ENCODE assay signal across 7 cellular contexts in the genomic region with DNA sequence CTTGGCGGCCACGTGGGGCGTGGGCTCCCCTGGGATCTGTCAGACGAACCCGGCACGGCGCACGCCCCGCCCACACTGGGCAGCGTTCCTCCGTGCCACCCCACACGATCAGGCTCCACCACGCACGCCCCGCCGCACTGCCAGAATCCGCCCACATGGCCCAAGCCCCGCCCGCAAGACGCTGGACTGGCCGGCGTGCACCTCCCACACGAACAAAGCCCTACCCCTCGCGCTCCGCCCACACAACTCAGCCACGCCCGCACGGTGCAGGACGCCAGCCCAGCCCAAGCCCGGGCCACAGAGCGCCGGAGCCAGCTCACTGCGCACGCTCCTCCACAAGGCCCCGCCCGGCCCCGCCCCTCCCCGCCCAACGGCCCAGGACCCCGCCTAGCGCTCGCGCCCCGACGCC. TPM values are rescaled to one million over a fixed set of nuclear protein-coding genes. Genes with fewer than 3 reads are reported as not detected.
DNase-seq lines count a peak whose midpoint lies in the region; ATAC-seq and TF ChIP-seq lines count a peak whose summit lies in the region.

No MANE protein-coding gene starts in this region.

- no peaks in the 10 kb centered on the region for H3K9me3 ChIP-seq in MM.1S (replicated peaks; ENCODE audit: insufficient read depth, low read length)

- DNase-seq in GM10248 (ENCODE audit: extremely low spot score) (peak; percentile 98), HFF-Myc (ENCODE audit: extremely low read depth, low read depth) (peak; percentile 92), MM.1S (peak; percentile 97), RWPE1 (ENCODE audit: low spot score) (peak; percentile 96), anterior cingulate cortex (lab: John Stamatoyannopoulos, UW) (peak in 57 of 58 donors; percentile 89 to 100 (median 99)), left ventricle myocardium superior (peak; percentile 100), posterior vena cava (ENCODE audit: low spot score) (peak; percentile 100)

- peaks cover 15% of the 10 kb centered on the region for H3K4me1 ChIP-seq in MM.1S (ENCODE audit: low read length)

- peak overlapping the region; percentile 66; the same call in 1 of the 2 replicates for H3K4me2 ChIP-seq in MM.1S (ENCODE audit: low read depth, low read length)

- H3K4me3 ChIP-seq in HFF-Myc (replicated peaks; ENCODE audit: low read depth, low read length) (peak overlapping the region; percentile 61), MM.1S (ENCODE audit: low read length) (peak overlapping the region; percentile 89)

- H3K36me3 ChIP-seq in MM.1S (replicated peaks; ENCODE audit: insufficient read depth, low read length): peaks cover 6% of the 10 kb centered on the region; the same call in 1 of the 2 replicates

- peaks cover 39% of the 10 kb centered on the region for H3K79me2 ChIP-seq in MM.1S (ENCODE audit: low read length)

- peaks cover 6% of the 10 kb centered on the region; the same call in 1 of the 2 replicates for H3F3A ChIP-seq in MM.1S (ENCODE audit: insufficient read depth, low read length)

- H3K27me3 ChIP-seq in MM.1S (replicated peaks; ENCODE audit: insufficient read depth, low read length): no peaks in the 10 kb centered on the region

- peak overlapping the region; percentile 70 for H2AFZ ChIP-seq in MM.1S (ENCODE audit: low read length)

- POLR2A ChIA-PET in GM10248 (lab: Yijun Ruan, JAX) (no interaction called here), RWPE1 (lab: Yijun Ruan, JAX; ENCODE audit: low non-redundant PET) (interaction anchor here (0.5 to 1.1 kb wide), 2 partner anchors 64 to 110 kb away, joined by 3 to 4 read pairs; no protein-coding TSS in a partner anchor)

- peak; percentile 93 for ATAC-seq in left ventricle myocardium superior

- intact Hi-C loops in left ventricle myocardium superior (cut with micrococcal nuclease) (no loop called here), posterior vena cava (cut with DNase I) (loop anchor here in 1 of 2 donors (5.0 kb wide), 1 partner anchor 1141 kb away; no protein-coding TSS in a partner anchor)

- H3K27ac ChIP-seq in MM.1S (ENCODE audit: low read length) (peak overlapping the region; percentile 68; the same call in 1 of the 2 replicates), RWPE1 (peak overlapping the region; percentile 99)

- H4K20me1 ChIP-seq in MM.1S (ENCODE audit: insufficient read depth, low read length): no peaks in the 10 kb centered on the region

- peak overlapping the region; percentile 58; the same call in 1 of the 2 replicates for H3K9ac ChIP-seq in MM.1S (ENCODE audit: low read length)

- CTCF ChIA-PET in GM10248 (lab: Yijun Ruan, JAX) (interaction anchor here (0.9 to 1.6 kb wide), 6 partner anchors 18 to 63 kb away, joined by 3 to 9 read pairs (median 4); no protein-coding TSS in a partner anchor), RWPE1 (lab: Yijun Ruan, JAX) (interaction anchor here (0.6 to 0.7 kb wide), 2 partner anchors 300 to 569 kb away, joined by 3 to 6 read pairs; no protein-coding TSS in a partner anchor)

- no peaks in the 10 kb centered on the region for H3K9me2 ChIP-seq in MM.1S (replicated peaks; ENCODE audit: insufficient read depth, low read length)

- TF ChIP-seq CTCF in GM10248 (IDR thresholded peaks at IDR 0.05; ENCODE audit: control extremely low read depth, extremely low read depth, low read depth, missing control alignments) (no peak), HFF-Myc (IDR thresholded peaks at IDR 0.05; ENCODE audit: low read depth, low read length, missing control alignments) (no peak), MM.1S (IDR thresholded peaks at IDR 0.05; ENCODE audit: low read length) (no peak), RWPE1 (conservative IDR thresholded peaks at IDR 0.05; ENCODE audit: low read depth) (no peak)

RNA-seq across cellular contexts. Expression of a gene that starts 0.6 kb away (rescaled TPM):
- total RNA-seq in left ventricle myocardium superior (9.4 TPM), posterior vena cava (10 to 100 TPM; 15.7 to 19.2 TPM)

Comparison
In these comparisons a context has a peak if more than half of its experiments do, and no peak if none do; other contexts are left out.
1. Peak in every context shown above with its lines: DNase-seq, ATAC-seq, H3K4me3 ChIP-seq and H3K27ac ChIP-seq.